In genomic region chr7:21383833-21384220, GRCh38 we compare ENCODE assay signal across 12 cellular contexts. TPM values are rescaled to one million over a fixed set of nuclear protein-coding genes. Genes with fewer than 3 reads are reported as not detected.
DNase-seq lines count a peak whose midpoint lies in the region; ATAC-seq, FAIRE-seq and TF ChIP-seq lines count a peak whose summit lies in the region.
"Had no signal": no experiment of that assay in that cellular context is flagged by ENCODE, and none has a peak within 500 bp of the region (broad histone marks: within the 10 kb centered on the region; RNA-seq: fewer than 3 reads in every experiment).

No MANE protein-coding gene starts in this region.

- intact Hi-C loops in Right ventricle myocardium superior (cut with DNase I) (no loop called here), lower lobe of right lung (cut with DNase I) (no loop called here)

- no peaks in the 10 kb centered on the region for H3K4me1 Mint-ChIP-seq in mesothelial cell of epicardium

- no peaks in the 10 kb centered on the region for H3K36me3 ChIP-seq in Peyer's patch
- no peaks in the 10 kb centered on the region for H3K36me3 ChIP-seq in lower lobe of right lung

- H3K4me1 ChIP-seq in Peyer's patch, result no peaks in the 10 kb centered on the region
- no peaks in the 10 kb centered on the region for H3K4me1 ChIP-seq in lower lobe of right lung

- H3K27ac ChIP-seq in Peyer's patch (no peak overlapping the region), lower lobe of right lung (no peak overlapping the region)
- H3K27ac ChIP-seq: VCaP had no signal

- no peak for TF ChIP-seq POLR2A in GM12892 (IDR thresholded peaks at IDR 0.05; ENCODE audit: low read depth, low read length)
- TF ChIP-seq POLR2A in Peyer's patch (IDR thresholded peaks at IDR 0.05), result no peak

- no peaks in the 10 kb centered on the region for H3K9me3 ChIP-seq in Peyer's patch
- no peaks in the 10 kb centered on the region for H3K9me3 ChIP-seq in lower lobe of right lung

- no peak overlapping the region for H3K4me3 Mint-ChIP-seq in mesothelial cell of epicardium
- H3K4me3 Mint-ChIP-seq: activated naive CD8-positive, alpha-beta T cell treated with anti-CD3 and anti-CD28 coated beads for 36 hours had no signal

- H3K4me3 ChIP-seq in Peyer's patch (no peak overlapping the region), lower lobe of right lung (no peak overlapping the region)

- H3K9me3 Mint-ChIP-seq in mesothelial cell of epicardium, result no peaks in the 10 kb centered on the region
- H3K9me3 Mint-ChIP-seq: activated naive CD8-positive, alpha-beta T cell treated with anti-CD3 and anti-CD28 coated beads for 36 hours had no signal

- DNase-seq in GM12892 (ENCODE audit: insufficient read length) (no peak), Peyer's patch (no peak), mesothelial cell of epicardium (ENCODE audit: low spot score in 2 of 2, unreplicated experiment in 2 of 2) (no peak), Right ventricle myocardium superior (no peak), lower lobe of right lung (no peak)
- DNase-seq: activated naive CD8-positive, alpha-beta T cell treated with anti-CD3 and anti-CD28 coated beads for 36 hours; hippocampal formation; RPMI8226 had no signal

- peak; percentile 81 for ATAC-seq in GM19328 (IDR thresholded peaks at IDR 0.05; ENCODE audit: unreplicated experiment)
- peak; percentile 80 for ATAC-seq in HG02763 (IDR thresholded peaks at IDR 0.05; ENCODE audit: unreplicated experiment)
- ATAC-seq in HG03558 (IDR thresholded peaks at IDR 0.05; ENCODE audit: extremely low read depth, unreplicated experiment), result peak; percentile 81
- no peak for ATAC-seq in Right ventricle myocardium superior (ENCODE audit: poor library complexity)
- ATAC-seq in lower lobe of right lung, result no peak

- H3K27me3 ChIP-seq in Peyer's patch, result no peaks in the 10 kb centered on the region
- no peaks in the 10 kb centered on the region for H3K27me3 ChIP-seq in lower lobe of right lung (ENCODE audit: low read depth)

- no peak for TF ChIP-seq CTCF in Peyer's patch (IDR thresholded peaks at IDR 0.05)
- TF ChIP-seq CTCF in mesothelial cell of epicardium (IDR thresholded peaks at IDR 0.05; ENCODE audit: unreplicated experiment), result no peak
- no peak for TF ChIP-seq CTCF in lower lobe of right lung (IDR thresholded peaks at IDR 0.05)

- no peaks in the 10 kb centered on the region for H3K36me3 Mint-ChIP-seq in mesothelial cell of epicardium
- H3K36me3 Mint-ChIP-seq: activated naive CD8-positive, alpha-beta T cell treated with anti-CD3 and anti-CD28 coated beads for 36 hours had no signal

- peak; percentile 75 for FAIRE-seq in GM12892 (lab: Jason Lieb, UNC)

- no peak overlapping the region for H3K27ac Mint-ChIP-seq in mesothelial cell of epicardium
- H3K27ac Mint-ChIP-seq: activated naive CD8-positive, alpha-beta T cell treated with anti-CD3 and anti-CD28 coated beads for 36 hours had no signal

- H3K27me3 Mint-ChIP-seq in mesothelial cell of epicardium (ENCODE audit: low read depth), result no peaks in the 10 kb centered on the region
- H3K27me3 Mint-ChIP-seq: activated naive CD8-positive, alpha-beta T cell treated with anti-CD3 and anti-CD28 coated beads for 36 hours had no signal

RNA-seq across cellular contexts. Expression of gene SP4, which starts 44.1 kb away (rescaled TPM):
- polyA plus RNA-seq in GM12892 (2012; ENCODE audit: missing spikeins), result 6.4 TPM
- 10 to 100 TPM in 1 of 4 donors, 1 to 10 TPM in 3; 4.2 to 16.5 (median 5.1) TPM for total RNA-seq in Peyer's patch
- 7.7 to 8.8 TPM (median 8.5 TPM) in 3 replicates for total RNA-seq in mesothelial cell of epicardium
- total RNA-seq in Right ventricle myocardium superior, result 4.0 TPM
- 9.7 TPM for total RNA-seq in lower lobe of right lung

Comparison
In these comparisons a context has a peak if more than half of its experiments do, and no peak if none do; other contexts are left out.
1. ATAC-seq: peak in GM19328 (single experiment), HG02763 (single experiment) and HG03558 (single experiment); none in Right ventricle myocardium superior (single experiment) and lower lobe of right lung (0 of 2).